ENCODE assay signal across 8 cellular contexts in the genomic region with DNA sequence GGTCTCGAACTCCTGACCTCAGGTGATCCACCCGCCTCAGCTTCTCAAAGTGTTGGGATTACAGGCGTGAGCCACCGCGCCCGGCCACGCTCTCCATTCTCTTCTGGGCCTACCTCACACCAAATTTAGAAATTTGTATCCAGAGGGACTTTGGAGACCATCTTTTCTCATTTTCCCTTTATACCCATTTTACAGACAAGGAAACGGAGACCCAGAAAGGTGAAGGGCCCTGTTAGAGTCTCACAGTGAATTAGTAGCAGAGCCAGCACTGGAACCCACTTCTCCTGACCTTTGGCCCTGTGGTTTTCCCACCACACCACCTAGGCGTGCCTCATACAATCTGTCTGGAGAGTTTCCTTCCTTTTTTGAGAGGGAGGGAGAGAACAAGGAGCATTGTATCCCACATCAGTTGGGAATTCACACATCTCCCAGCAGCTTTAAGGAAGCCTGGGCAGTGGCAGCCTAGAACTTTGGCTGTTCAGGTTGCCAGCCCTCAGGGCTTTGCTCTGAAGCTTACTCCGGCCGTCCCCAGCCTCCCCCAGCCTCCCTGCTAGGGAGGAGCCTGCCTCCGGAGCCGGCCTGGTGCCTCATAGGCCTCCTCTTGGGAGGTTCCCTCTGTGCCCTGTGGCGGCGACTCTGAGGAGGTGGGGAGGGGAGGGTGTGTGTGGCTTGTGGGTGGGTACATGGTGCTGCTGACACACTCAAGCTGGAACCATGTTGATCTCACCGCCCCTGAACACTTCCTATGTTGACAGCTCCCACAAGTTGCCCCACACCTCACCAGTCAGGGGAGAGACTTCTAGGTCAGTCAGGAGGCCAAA. TPM values are rescaled to one million over a fixed set of nuclear protein-coding genes. Genes with fewer than 3 reads are reported as not detected.
DNase-seq lines count a peak whose midpoint lies in the region; ATAC-seq, FAIRE-seq and TF ChIP-seq lines count a peak whose summit lies in the region.

No MANE protein-coding gene starts in this region.

- H3K79me1 ChIP-seq in neuronal stem cell (ENCODE audit: low read depth, low read length), result peaks cover 2% of the 10 kb centered on the region

- no peak overlapping the region for H2AFZ ChIP-seq in neuronal stem cell (ENCODE audit: low read length)

- H3K18ac ChIP-seq in neuronal stem cell (ENCODE audit: low read length), result no peak overlapping the region

- no peak overlapping the region for H3K14ac ChIP-seq in neuronal stem cell (ENCODE audit: low read length)

- TF ChIP-seq CTCF in cardiac fibroblast (IDR thresholded peaks at IDR 0.05; ENCODE audit: low read depth, low read length), result no peak
- TF ChIP-seq CTCF in BE2C (IDR thresholded peaks at IDR 0.05; ENCODE audit: low read depth, low read length), result no peak
- TF ChIP-seq CTCF in thyroid gland (IDR thresholded peaks at IDR 0.05), result no peak

- H3K27me3 ChIP-seq in BLaER1 treated with 17β-estradiol and CSF1 and Interleukin-3, amounts not matched to agents 10 nM and 100 nM, result no peaks in the 10 kb centered on the region
- no peaks in the 10 kb centered on the region for H3K27me3 ChIP-seq in neuronal stem cell (ENCODE audit: control insufficient read depth in 3 of 3, insufficient read depth in 3 of 3, low read depth in 1 of 3, low read length in 3 of 3)
- no peaks in the 10 kb centered on the region for H3K27me3 ChIP-seq in BE2C
- H3K27me3 ChIP-seq in thyroid gland, result no peaks in the 10 kb centered on the region

- H2BK15ac ChIP-seq in neuronal stem cell (ENCODE audit: low read length), result no peak overlapping the region

- peaks cover 81 to 100% (median 100%) of the 10 kb centered on the region in 11 experiments for H3K36me3 ChIP-seq in BLaER1 treated with 17β-estradiol and CSF1 and Interleukin-3, amounts not matched to agents 10 nM and 100 nM
- H3K36me3 ChIP-seq in neuronal stem cell (replicated peaks in 1 of 2; ENCODE audit: control insufficient read depth in 2 of 2, insufficient read depth in 2 of 2, low read length in 2 of 2) (peaks cover 49 to 65% of the 10 kb centered on the region in 2 donors), BE2C (peaks cover 77% of the 10 kb centered on the region), thyroid gland (peaks cover 74 to 78% of the 10 kb centered on the region in 2 donors)

- intact Hi-C loops in thyroid gland (cut with DNase I), result loop anchor here (5.0 kb wide), 1 partner anchor 699 kb away; no protein-coding TSS in a partner anchor

- peak overlapping the region in 7 of 11 experiments; percentile 21 to 76 (median 58); a peak in 11 of 22 replicates for H3K27ac ChIP-seq in BLaER1 treated with 17β-estradiol and CSF1 and Interleukin-3, amounts not matched to agents 10 nM and 100 nM
- H3K27ac ChIP-seq in neuronal stem cell (replicated peaks; ENCODE audit: low read length) (no peak overlapping the region), thyroid gland (peak overlapping the region in 1 of 3 donors; percentile 23)

- H3K4ac ChIP-seq in neuronal stem cell (ENCODE audit: low read length), result no peak overlapping the region

- H3K23ac ChIP-seq in neuronal stem cell (ENCODE audit: low read depth, low read length, poor library complexity), result no peak overlapping the region

- no peak for ATAC-seq in HG03045 (IDR thresholded peaks at IDR 0.05; ENCODE audit: unreplicated experiment)

- no peaks in the 10 kb centered on the region for H3K9me3 ChIP-seq in BLaER1 treated with 17β-estradiol and CSF1 and Interleukin-3, amounts not matched to agents 10 nM and 100 nM (replicated peaks in 1 of 11)
- H3K9me3 ChIP-seq in neuronal stem cell (replicated peaks in 1 of 2; ENCODE audit: control insufficient read depth in 2 of 2, insufficient read depth in 1 of 2, low read depth in 1 of 2, low read length in 2 of 2) (peaks cover 0 to 1% of the 10 kb centered on the region in 2 donors), BE2C (no peaks in the 10 kb centered on the region), thyroid gland (no peaks in the 10 kb centered on the region)

- H4K8ac ChIP-seq in neuronal stem cell (ENCODE audit: low read depth, low read length), result no peak overlapping the region

- H3K4me3 ChIP-seq in BLaER1 treated with 17β-estradiol and CSF1 and Interleukin-3, amounts not matched to agents 10 nM and 100 nM, result peak overlapping the region in 1 of 10 experiments; percentile 18; a peak in 1 of 20 replicates
- no peak overlapping the region for H3K4me3 ChIP-seq in cardiac fibroblast (replicated peaks in 1 of 2; ENCODE audit: low read depth in 2 of 2, low read length in 2 of 2)
- no peak overlapping the region for H3K4me3 ChIP-seq in neuronal stem cell (ENCODE audit: low read length in 2 of 2)
- H3K4me3 ChIP-seq in BE2C (ENCODE audit: low read depth, low read length), result no peak overlapping the region
- no peak overlapping the region for H3K4me3 ChIP-seq in thyroid gland (replicated peaks in 1 of 3)

- peak overlapping the region in 7 of 11 experiments; percentile 3 to 67 (median 41); a peak in 8 of 22 replicates for H3K9ac ChIP-seq in BLaER1 treated with 17β-estradiol and CSF1 and Interleukin-3, amounts not matched to agents 10 nM and 100 nM
- H3K9ac ChIP-seq in neuronal stem cell (ENCODE audit: low read depth, low read length, poor library complexity), result peak overlapping the region; percentile 0

- peak; percentile 51 for DNase-seq in T-helper 22 cell (ENCODE audit: low read depth)
- DNase-seq in cardiac fibroblast (ENCODE audit: low read depth in 2 of 2), result peak; percentile 73 to 78
- no peak for DNase-seq in neuronal stem cell (ENCODE audit: low spot score)
- DNase-seq in BE2C, result no peak
- no peak for DNase-seq in thyroid gland
- DNase-seq in GM12891 (ENCODE audit: insufficient read length, low spot score), result no peak

- H4K20me1 ChIP-seq in BLaER1 treated with 17β-estradiol and CSF1 and Interleukin-3, amounts not matched to agents 10 nM and 100 nM, result peaks cover 32 to 100% (median 100%) of the 10 kb centered on the region in 11 experiments

- FAIRE-seq in GM12891 (lab: Jason Lieb, UNC), result no peak

- H2BK5ac ChIP-seq in neuronal stem cell (ENCODE audit: low read length), result no peak overlapping the region

- no peak overlapping the region for H2BK120ac ChIP-seq in neuronal stem cell (ENCODE audit: low read depth, low read length)

- no CpG with 5 or more reads among the region's 16 CpGs for WGBS in neuronal stem cell (ENCODE audit: extremely low coverage in 2 of 2, insufficient read length in 2 of 2, insufficient replicate concordance in 1 of 2), 2 donors
- 76 to 82% methylated on average over 13 to 16 of the region's 16 CpGs for WGBS in thyroid gland, 2 donors

- H3K4me2 ChIP-seq in BLaER1 treated with 17β-estradiol and CSF1 and Interleukin-3, amounts not matched to agents 10 nM and 100 nM, result peak overlapping the region in 10 of 11 experiments; percentile 8 to 95 (median 80); a peak in 17 of 22 replicates
- H3K4me2 ChIP-seq in neuronal stem cell (ENCODE audit: insufficient read depth, low read length, poor library complexity, severe bottlenecking), result no peak overlapping the region

- H2AK5ac ChIP-seq in neuronal stem cell (ENCODE audit: low read depth, low read length), result no peak overlapping the region

- no peak overlapping the region for H4K91ac ChIP-seq in neuronal stem cell (ENCODE audit: low read depth, low read length, poor library complexity)

- H2BK12ac ChIP-seq in neuronal stem cell (ENCODE audit: low read length), result no peak overlapping the region

- H3K4me1 ChIP-seq in BLaER1 treated with 17β-estradiol and CSF1 and Interleukin-3, amounts not matched to agents 10 nM and 100 nM, result peaks cover 47 to 100% (median 97%) of the 10 kb centered on the region in 10 experiments
- H3K4me1 ChIP-seq in neuronal stem cell (ENCODE audit: control insufficient read depth in 2 of 2, insufficient read depth in 1 of 2, low read depth in 1 of 2, low read length in 2 of 2) (peaks cover 0 to 1% of the 10 kb centered on the region in 2 donors), BE2C (peaks cover 8% of the 10 kb centered on the region; the same call in 1 of the 2 replicates), thyroid gland (peaks cover 4 to 35% of the 10 kb centered on the region in 2 donors)

- TF ChIP-seq POLR2A in thyroid gland (IDR thresholded peaks at IDR 0.05), result no peak
- TF ChIP-seq POLR2A in GM12891 (IDR thresholded peaks at IDR 0.05; ENCODE audit: low read depth, low read length), result no peak

TF ChIP-seq in GM12891, 5 proteins besides CTCF, POLR2A, EP300 and RAD21:
- no peak for TF ChIP-seq POLR2AphosphoS5 (IDR thresholded peaks at IDR 0.05; ENCODE audit: low read depth, low read length)
- TF ChIP-seq POU2F2 (IDR thresholded peaks at IDR 0.05; ENCODE audit: low read depth, low read length), result no peak
- no peak for TF ChIP-seq PAX5 (IDR thresholded peaks at IDR 0.05; ENCODE audit: insufficient read depth, low read length, severe bottlenecking)
- no peak for TF ChIP-seq SPI1 (IDR thresholded peaks at IDR 0.05; ENCODE audit: low read depth, low read length)
- no peak for TF ChIP-seq TAF1 (IDR thresholded peaks at IDR 0.05; ENCODE audit: low read depth, low read length)

RNA-seq across cellular contexts. Expression of a gene that starts 13.8 kb away (rescaled TPM):
- 6.6 TPM for polyA plus RNA-seq in neuronal stem cell (2013, experiment 1 of 2)
- polyA plus RNA-seq in neuronal stem cell (2013, experiment 2 of 2), result 6.6 TPM
- 16.2 TPM for polyA plus RNA-seq in BE2C (2012; ENCODE audit: insufficient read depth, insufficient read length, low read depth)
- 10 to 100 TPM; 30.7 to 85.1 (median 40.6) TPM for total RNA-seq in thyroid gland
- 1.1 TPM for polyA plus RNA-seq in GM12891 (2012; ENCODE audit: low read depth, missing spikeins)

Comparison
In these comparisons a context has a peak if more than half of its experiments do, and no peak if none do; other contexts are left out.
1. DNase-seq: peak in T-helper 22 cell (single experiment) and cardiac fibroblast (2 of 2); none in neuronal stem cell (single experiment), BE2C (single experiment), thyroid gland (0 of 2) and GM12891 (single experiment).